ENCODE assay signal across 26 cellular contexts in genomic region chr2:13524492-13524891, GRCh38.
DNase-seq lines count a peak whose midpoint lies in the region; ATAC-seq and TF ChIP-seq lines count a peak whose summit lies in the region.
"Had no signal": no experiment of that assay in that cellular context is flagged by ENCODE, and none has a peak within 500 bp of the region (broad histone marks: within the 10 kb centered on the region; RNA-seq: fewer than 3 reads in every experiment).

No MANE protein-coding gene starts in this region.

- H3K27ac Mint-ChIP-seq in naive thymus-derived CD8-positive, alpha-beta T cell = no peak overlapping the region
- H3K27ac Mint-ChIP-seq: activated CD8-positive, alpha-beta T cell treated with anti-CD3 and anti-CD28 coated beads, Interleukin-2, amount 10 ng/mL, durations not matched to agents 7 days and 5 days; activated T-cell treated with anti-CD3 and anti-CD28 coated beads, Interleukin-2, amount 50 U/mL, for 24 hours; T-helper 1 cell treated with Interleukin-12 subunit alpha and Interleukin-12 subunit beta and Interleukin-4 antibody, amounts not matched to agents 30 μg/mL and 1 μg/mL, for 36 hours had no signal

- no peaks in the 10 kb centered on the region for H3K27me3 Mint-ChIP-seq in naive thymus-derived CD8-positive, alpha-beta T cell
- H3K27me3 Mint-ChIP-seq: activated T-cell treated with anti-CD3 and anti-CD28 coated beads, Interleukin-2, amount 50 U/mL, for 24 hours had no signal

- H3K9me3 ChIP-seq in left lung = no peaks in the 10 kb centered on the region
- H3K9me3 ChIP-seq: breast epithelium, MG63, thoracic aorta, vagina had no signal

- H3K27me3 ChIP-seq in left lung = no peaks in the 10 kb centered on the region
- H3K27me3 ChIP-seq: breast epithelium, MG63, vagina had no signal

- no peak for DNase-seq in left lung
- no peak for DNase-seq in Kasumi-1 (lab: John Stamatoyannopoulos, UW)
- no peak for DNase-seq in naive thymus-derived CD8-positive, alpha-beta T cell
- DNase-seq: activated CD4-positive, CD25-positive, alpha-beta regulatory T cell treated with anti-CD3 and anti-CD28 coated beads, Interleukin-2, amount 50 U/mL, for 72 hours; activated CD8-positive, alpha-beta T cell treated with anti-CD3 and anti-CD28 coated beads, Interleukin-2, amount 10 ng/mL, durations not matched to agents 7 days and 5 days; activated naive CD4-positive, alpha-beta T cell treated with Interleukin-2 at 50 U/mL for 16 hours; activated T-cell treated with anti-CD3 and anti-CD28 coated beads, Interleukin-2, amount 50 U/mL, for 24 hours; effector CD4-positive, alpha-beta T cell; glutamatergic neuron; MG63; NCI-H1436 treated with DMSO at 0.1 percent for 48 hours; NCI-H510A; stimulated activated CD4-positive, alpha-beta T cell treated with anti-CD3 and anti-CD28 coated beads, Interleukin-4, amount 100 ng/mL, for 4 hours; stimulated activated naive CD4-positive, alpha-beta T cell had no signal

- no peaks in the 10 kb centered on the region for H3K4me1 ChIP-seq in left lung
- H3K4me1 ChIP-seq: breast epithelium, vagina had no signal

- no peak overlapping the region for H3K27ac ChIP-seq in left lung
- H3K27ac ChIP-seq: breast epithelium, C4-2B, epithelial cell of prostate, SK-N-MC, thoracic aorta, vagina had no signal

- H3K4me3 Mint-ChIP-seq in naive thymus-derived CD8-positive, alpha-beta T cell = no peak overlapping the region
- H3K4me3 Mint-ChIP-seq: activated CD8-positive, alpha-beta T cell treated with anti-CD3 and anti-CD28 coated beads, Interleukin-2, amount 10 ng/mL, durations not matched to agents 7 days and 5 days; activated T-cell treated with anti-CD3 and anti-CD28 coated beads, Interleukin-2, amount 50 U/mL, for 24 hours; T-helper 1 cell treated with Interleukin-12 subunit alpha and Interleukin-12 subunit beta and Interleukin-4 antibody, amounts not matched to agents 30 μg/mL and 1 μg/mL, for 36 hours had no signal

- H3K36me3 Mint-ChIP-seq in naive thymus-derived CD8-positive, alpha-beta T cell = no peaks in the 10 kb centered on the region

- H3K4me1 Mint-ChIP-seq in naive thymus-derived CD8-positive, alpha-beta T cell = no peaks in the 10 kb centered on the region

- intact Hi-C loops in left lung (cut with DNase I) = no loop called here

- H3K9me3 Mint-ChIP-seq in naive thymus-derived CD8-positive, alpha-beta T cell = peaks cover 0 to 18% (median 0%) of the 10 kb centered on the region in 9 donors

- TF ChIP-seq CTCF in left lung (IDR thresholded peaks at IDR 0.05) = no peak

- POLR2A ChIA-PET in naive thymus-derived CD8-positive, alpha-beta T cell (lab: Charles Lee) = no interaction called here

- H3K4me3 ChIP-seq in left lung = no peak overlapping the region
- H3K4me3 ChIP-seq: breast epithelium, MG63, SK-N-MC, thoracic aorta, vagina had no signal

- ATAC-seq in GM18858 (IDR thresholded peaks at IDR 0.05; ENCODE audit: unreplicated experiment) = peak; percentile 24
- ATAC-seq in HG02678 (IDR thresholded peaks at IDR 0.05; ENCODE audit: unreplicated experiment) = peak; percentile 25
- ATAC-seq in HG03378 (IDR thresholded peaks at IDR 0.05; ENCODE audit: unreplicated experiment) = peak; percentile 34
- ATAC-seq in left lung = no peak
- no peak for ATAC-seq in GM21825 (IDR thresholded peaks at IDR 0.05; ENCODE audit: unreplicated experiment)
- no peak for ATAC-seq in naive thymus-derived CD8-positive, alpha-beta T cell
- ATAC-seq: activated CD8-positive, alpha-beta T cell treated with anti-CD3 and anti-CD28 coated beads, Interleukin-2, amount 10 ng/mL, durations not matched to agents 7 days and 5 days; sciatic nerve had no signal

- no peaks in the 10 kb centered on the region for H3K36me3 ChIP-seq in left lung
- H3K36me3 ChIP-seq: breast epithelium, MG63, thoracic aorta, vagina had no signal

Comparison
In these comparisons a context has a peak if more than half of its experiments do, and no peak if none do; other contexts are left out.
1. ATAC-seq: peak in GM18858 (single experiment), HG02678 (single experiment) and HG03378 (single experiment); none in left lung (single experiment), GM21825 (single experiment) and naive thymus-derived CD8-positive, alpha-beta T cell (0 of 2).